ENCODE assay signal across 15 cellular contexts in the genomic region with DNA sequence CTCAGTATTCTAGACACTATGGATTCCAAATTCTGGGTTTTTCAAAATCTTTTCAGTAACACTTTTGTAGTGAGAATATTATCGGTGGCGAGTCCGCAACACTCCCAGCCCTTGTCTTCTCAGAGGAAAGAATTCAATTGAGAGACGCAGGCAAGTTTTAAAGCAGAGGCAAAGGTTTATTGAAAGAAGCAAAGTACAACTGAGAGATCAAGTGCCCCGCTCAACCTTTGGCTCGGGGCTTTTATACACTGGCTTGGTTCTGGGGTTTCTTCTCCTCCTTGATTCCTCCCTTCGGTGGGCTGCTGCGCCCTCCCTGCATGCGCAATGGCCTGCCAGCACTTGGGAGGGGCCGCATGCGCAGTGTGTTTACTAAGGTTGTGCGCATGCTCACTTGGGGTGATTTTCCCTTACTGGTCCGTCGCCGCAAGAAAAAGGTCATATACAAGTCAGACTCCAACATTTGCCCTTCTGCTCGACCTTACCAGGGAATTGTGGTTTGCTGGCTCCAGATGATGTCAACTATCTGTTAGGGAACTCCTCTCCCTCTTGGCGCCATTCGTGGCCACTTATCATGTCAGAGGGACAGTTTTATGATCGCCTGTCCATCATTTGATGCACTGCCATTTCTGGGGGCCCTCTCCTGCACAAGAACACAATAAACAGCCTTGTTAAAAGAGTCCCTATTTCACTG. TPM values are rescaled to one million over a fixed set of nuclear protein-coding genes. Genes with fewer than 3 reads are reported as not detected.
DNase-seq lines count a peak whose midpoint lies in the region; ATAC-seq and TF ChIP-seq lines count a peak whose summit lies in the region.
"Had no signal": no experiment of that assay in that cellular context is flagged by ENCODE, and none has a peak within 500 bp of the region (broad histone marks: within the 10 kb centered on the region; RNA-seq: fewer than 3 reads in every experiment).

No MANE protein-coding gene starts in this region.

- H3K4me3 ChIP-seq in right cardiac atrium (ENCODE audit: low read length) (no peak overlapping the region), epithelial cell of proximal tubule (ENCODE audit: low read depth, low read length) (peak overlapping the region; percentile 30), neural progenitor cell (no peak overlapping the region)

- H3K9me3 ChIP-seq in right cardiac atrium (ENCODE audit: control insufficient read depth, low read length) (no peaks in the 10 kb centered on the region), neural progenitor cell (ENCODE audit: low read depth) (no peaks in the 10 kb centered on the region)

- no peaks in the 10 kb centered on the region for H3K36me3 ChIP-seq in neural progenitor cell
- H3K36me3 ChIP-seq: gastroesophageal sphincter had no signal

- H3K4me3 Mint-ChIP-seq in neural progenitor cell: peak overlapping the region; percentile 73
- H3K4me3 Mint-ChIP-seq: activated T-cell treated with anti-CD3 and anti-CD28 coated beads, Interleukin-2, amount 50 U/mL, for 24 hours had no signal

- ATAC-seq in right cardiac atrium (peak in 1 of 2 donors; percentile 39), left cardiac atrium (no peak), HG02973 (IDR thresholded peaks at IDR 0.05; ENCODE audit: unreplicated experiment) (no peak)
- ATAC-seq: gastroesophageal sphincter, Panc1 had no signal

- no peaks in the 10 kb centered on the region for H3K79me2 ChIP-seq in neural progenitor cell (ENCODE audit: low read depth)

- WGBS in right cardiac atrium: 60% methylated on average over 19 of the region's 19 CpGs

- H3K4me2 ChIP-seq in neural progenitor cell: peak overlapping the region; percentile 46

- no peaks in the 10 kb centered on the region for H3K36me3 Mint-ChIP-seq in neural progenitor cell

- H2AFZ ChIP-seq in neural progenitor cell (replicated peaks): peak overlapping the region; percentile 0

- DNase-seq in right cardiac atrium (peak; percentile 69 to 85 (median 75)), left cardiac atrium (no peak), epithelial cell of proximal tubule (ENCODE audit: low read depth) (no peak), neural progenitor cell (ENCODE audit: low spot score) (no peak), Kasumi-1 (lab: John Stamatoyannopoulos, UW) (no peak), HuH-7.5 (ENCODE audit: low spot score) (no peak), HK-2 (ENCODE audit: unreplicated experiment) (no peak)
- DNase-seq: activated T-cell treated with anti-CD3 and anti-CD28 coated beads, Interleukin-2, amount 50 U/mL, for 24 hours; central memory CD4-positive, alpha-beta T cell; NCI-H1105 treated with DMSO at 0.1 percent for 48 hours; stimulated activated naive CD4-positive, alpha-beta T cell treated with Interleukin-2 at 50 U/mL for 16 hours had no signal

- H3K27ac ChIP-seq in right cardiac atrium (ENCODE audit: low read length) (peak overlapping the region; percentile 38), neural progenitor cell (peak overlapping the region; percentile 69)
- H3K27ac ChIP-seq: gastroesophageal sphincter had no signal

- no peak for TF ChIP-seq CTCF in epithelial cell of proximal tubule (conservative IDR thresholded peaks at IDR 0.05; ENCODE audit: low read depth, low read length)
- TF ChIP-seq CTCF in neural progenitor cell (IDR thresholded peaks at IDR 0.05): no peak

- no peaks in the 10 kb centered on the region for H3K27me3 Mint-ChIP-seq in neural progenitor cell (ENCODE audit: insufficient read depth, low read depth)

- H3K27ac Mint-ChIP-seq in neural progenitor cell: peak overlapping the region; percentile 98
- H3K27ac Mint-ChIP-seq: activated T-cell treated with anti-CD3 and anti-CD28 coated beads, Interleukin-2, amount 50 U/mL, for 24 hours had no signal

- H3K9me3 Mint-ChIP-seq in neural progenitor cell: no peaks in the 10 kb centered on the region
- H3K9me3 Mint-ChIP-seq: activated T-cell treated with anti-CD3 and anti-CD28 coated beads, Interleukin-2, amount 50 U/mL, for 24 hours had no signal

- no peaks in the 10 kb centered on the region for H3K27me3 ChIP-seq in right cardiac atrium (ENCODE audit: control insufficient read depth, insufficient read depth)
- H3K27me3 ChIP-seq in neural progenitor cell: no peaks in the 10 kb centered on the region

- intact Hi-C loops in right cardiac atrium (cut with DNase I) (loop anchor here in 1 of 4 donors (10.0 kb wide), 1 partner anchor 62 kb away; no protein-coding TSS in a partner anchor), left cardiac atrium (cut with DNase I) (no loop called here)

- H3F3A ChIP-seq in neural progenitor cell (ENCODE audit: low read depth): peaks cover 38% of the 10 kb centered on the region

- H3K4me1 ChIP-seq in right cardiac atrium (ENCODE audit: control insufficient read depth, insufficient read depth, low read length) (no peaks in the 10 kb centered on the region), neural progenitor cell (peaks cover 31% of the 10 kb centered on the region)

- H3K4me1 Mint-ChIP-seq in neural progenitor cell: peaks cover 21% of the 10 kb centered on the region

- H3K9ac ChIP-seq in neural progenitor cell: no peak overlapping the region

- no peaks in the 10 kb centered on the region for H4K20me1 ChIP-seq in neural progenitor cell (ENCODE audit: low read depth)

RNA-seq across cellular contexts. Expression of gene LBP, which starts 3.0 kb away (rescaled TPM):
- total RNA-seq in right cardiac atrium (1 to 10 TPM in 3 of 4 donors, under 1 TPM in 1; 0.42 to 6.3 (median 2.1) TPM), left cardiac atrium (10 to 100 TPM in 1 of 2 donors, 1 to 10 TPM in 1; 9.0 to 14.5 TPM), epithelial cell of proximal tubule (not detected in 2 replicates), neural progenitor cell (ENCODE audit: low replicate concordance) (not detected in 2 replicates)
- 0.84 TPM for polyA plus RNA-seq in right cardiac atrium
- total RNA-seq: mononuclear cell had no signal

RNA-seq across cellular contexts. Expression of gene BPI, which starts 39.3 kb away (rescaled TPM):
- total RNA-seq in right cardiac atrium (under 1 TPM; 0.20 to 0.71 (median 0.29) TPM), left cardiac atrium (not detected), epithelial cell of proximal tubule (not detected in 2 replicates), neural progenitor cell (ENCODE audit: low replicate concordance) (not detected in 2 replicates)
- polyA plus RNA-seq in right cardiac atrium: 0.07 TPM

Comparison
In these comparisons a context has a peak if more than half of its experiments do, and no peak if none do; other contexts are left out.
1. DNase-seq: peak in right cardiac atrium (3 of 3); none in left cardiac atrium (single experiment), epithelial cell of proximal tubule (single experiment), neural progenitor cell (single experiment), Kasumi-1 (0 of 2), HuH-7.5 (single experiment) and HK-2 (single experiment).